27 cellular contexts compared by ENCODE assay signal in the genomic region with DNA sequence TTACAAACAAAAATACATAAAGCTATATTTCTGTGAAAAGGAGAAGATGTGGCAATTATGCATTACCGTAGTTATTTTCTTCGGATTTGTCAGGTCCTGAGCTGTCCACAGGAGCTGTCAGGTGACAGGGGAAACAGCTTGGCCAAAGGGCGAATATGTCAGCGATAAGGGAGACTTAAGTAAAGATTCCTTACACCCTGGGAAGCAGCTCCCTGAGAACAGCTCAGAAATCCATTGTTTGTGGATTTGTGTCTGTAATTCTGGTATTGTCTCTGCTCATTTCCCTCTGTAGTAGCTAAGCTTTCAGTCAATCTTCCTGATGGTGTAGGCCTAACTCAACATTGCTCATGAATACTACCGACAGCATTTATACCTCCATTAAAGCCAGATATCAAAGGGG. TPM values are rescaled to one million over a fixed set of nuclear protein-coding genes. Genes with fewer than 3 reads are reported as not detected.
DNase-seq lines count a peak whose midpoint lies in the region; ATAC-seq, FAIRE-seq and TF ChIP-seq lines count a peak whose summit lies in the region.
"Had no signal": no experiment of that assay in that cellular context is flagged by ENCODE, and none has a peak within 500 bp of the region (broad histone marks: within the 10 kb centered on the region; RNA-seq: fewer than 3 reads in every experiment).

No MANE protein-coding gene starts in this region.

- H3K9me1 ChIP-seq in endothelial cell of umbilical vein (replicated peaks; ENCODE audit: control insufficient read depth, extremely low read depth, insufficient read depth, low read length) = no peaks in the 10 kb centered on the region

- no peak overlapping the region for H2AFZ ChIP-seq in endothelial cell of umbilical vein (ENCODE audit: low read depth, low read length)

- H3K27me3 Mint-ChIP-seq in activated CD8-positive, alpha-beta T cell treated with anti-CD3 and anti-CD28 coated beads, Interleukin-2, amount 10 ng/mL, durations not matched to agents 7 days and 5 days (ENCODE audit: low read depth) = peaks cover 43% of the 10 kb centered on the region
- peaks cover 18% of the 10 kb centered on the region for H3K27me3 Mint-ChIP-seq in activated CD8-positive, alpha-beta T cell treated with anti-CD3 and anti-CD28 coated beads for 36 hours

- H3K4me3 ChIP-seq in endothelial cell of umbilical vein (replicated peaks in 1 of 3; ENCODE audit: insufficient read depth in 1 of 3, low read depth in 1 of 3, low read length in 3 of 3) = no peak overlapping the region
- H3K4me3 ChIP-seq in muscle layer of duodenum (ENCODE audit: low read depth in 1 of 2, low read length in 2 of 2) = no peak overlapping the region
- H3K4me3 ChIP-seq in upper lobe of left lung = no peak overlapping the region
- no peak overlapping the region for H3K4me3 ChIP-seq in right lobe of liver
- H3K4me3 ChIP-seq: GM12878, pancreas, suprapubic skin had no signal

- dilution Hi-C loops in endothelial cell of umbilical vein (cut with MboI; ENCODE audit: extremely low pct_ligation_motif_present, low sequenced_read_pairs) = no loop called here

- TF ChIP-seq EP300 in upper lobe of left lung (IDR thresholded peaks at IDR 0.05) = no peak

- H3K27ac ChIP-seq in endothelial cell of umbilical vein (ENCODE audit: insufficient read depth, low read depth, low read length) (no peak overlapping the region), muscle layer of duodenum (ENCODE audit: low read length) (peak overlapping the region; percentile 45), upper lobe of left lung (peak overlapping the region; percentile 19 to 68 (median 32)), right lobe of liver (no peak overlapping the region)
- H3K27ac ChIP-seq: KMS-11, pancreas, RWPE1, suprapubic skin had no signal

- CTCF ChIA-PET in activated CD8-positive, alpha-beta T cell treated with anti-CD3 and anti-CD28 coated beads, Interleukin-2, amount 10 ng/mL, durations not matched to agents 7 days and 5 days (lab: Charles Lee) = interaction anchor here (0.8 to 2.2 kb wide), 2 partner anchors 14 to 33 kb away, joined by 3 to 9 read pairs; no protein-coding TSS in a partner anchor
- CTCF ChIA-PET in activated CD8-positive, alpha-beta T cell treated with anti-CD3 and anti-CD28 coated beads for 36 hours (lab: Charles Lee) = interaction anchor here (2.5 kb wide), 1 partner anchor 45 kb away, joined by 7 read pairs; no protein-coding TSS in a partner anchor
- CTCF ChIA-PET in endothelial cell of umbilical vein (lab: Charles Lee) = interaction anchor here (0.9 to 2.7 kb wide), 5 partner anchors 14 to 49 kb away, joined by 3 to 15 read pairs (median 7); no protein-coding TSS in a partner anchor

- TF ChIP-seq CTCF in activated CD8-positive, alpha-beta T cell treated with anti-CD3 and anti-CD28 coated beads for 36 hours (IDR thresholded peaks at IDR 0.05) = no peak
- TF ChIP-seq CTCF in endothelial cell of umbilical vein (IDR thresholded peaks at IDR 0.05; ENCODE audit: extremely low read depth in 1 of 2, insufficient read depth in 1 of 2, low read depth in 1 of 2, low read length in 2 of 2) = no peak
- TF ChIP-seq CTCF in upper lobe of left lung (IDR thresholded peaks at IDR 0.05) = no peak
- TF ChIP-seq CTCF in right lobe of liver (IDR thresholded peaks at IDR 0.05) = no peak

- H3K36me3 Mint-ChIP-seq in activated CD8-positive, alpha-beta T cell treated with anti-CD3 and anti-CD28 coated beads, Interleukin-2, amount 10 ng/mL, durations not matched to agents 7 days and 5 days (ENCODE audit: low read depth) = no peaks in the 10 kb centered on the region
- H3K36me3 Mint-ChIP-seq in activated CD8-positive, alpha-beta T cell treated with anti-CD3 and anti-CD28 coated beads for 36 hours (ENCODE audit: low read depth) = no peaks in the 10 kb centered on the region
- H3K36me3 Mint-ChIP-seq: naive thymus-derived CD4-positive, alpha-beta T cell had no signal

- H3K4me1 Mint-ChIP-seq in activated CD8-positive, alpha-beta T cell treated with anti-CD3 and anti-CD28 coated beads, Interleukin-2, amount 10 ng/mL, durations not matched to agents 7 days and 5 days (ENCODE audit: low read depth) = no peaks in the 10 kb centered on the region
- no peaks in the 10 kb centered on the region for H3K4me1 Mint-ChIP-seq in activated CD8-positive, alpha-beta T cell treated with anti-CD3 and anti-CD28 coated beads for 36 hours (ENCODE audit: low read depth)

- TF ChIP-seq POLR2A in endothelial cell of umbilical vein (IDR thresholded peaks at IDR 0.05; ENCODE audit: low read depth, low read length) = no peak
- TF ChIP-seq POLR2A in upper lobe of left lung (IDR thresholded peaks at IDR 0.05) = no peak
- TF ChIP-seq POLR2A in right lobe of liver (IDR thresholded peaks at IDR 0.05) = no peak

- DNase-seq in activated CD8-positive, alpha-beta T cell treated with anti-CD3 and anti-CD28 coated beads, Interleukin-2, amount 10 ng/mL, durations not matched to agents 7 days and 5 days = peak; percentile 5
- DNase-seq in activated CD8-positive, alpha-beta T cell treated with anti-CD3 and anti-CD28 coated beads for 36 hours = no peak
- DNase-seq in endothelial cell of umbilical vein (ENCODE audit: low read depth, low spot score) = peak; percentile 33
- DNase-seq in upper lobe of left lung = no peak
- no peak for DNase-seq in right lobe of liver
- DNase-seq: 8988T; activated CD8-positive, alpha-beta memory T cell treated with anti-CD3 and anti-CD28 coated beads for 24 hours; activated T-cell treated with anti-CD3 and anti-CD28 coated beads, Interleukin-2, amount 50 U/mL, for 24 hours; AML-193; amniotic stem cell; cortex of kidney; DMS79 treated with DMSO at 0.1 percent for 48 hours; hypothalamus; naive thymus-derived CD4-positive, alpha-beta T cell; NCI-H1694; NCI-H526 treated with DMSO at 0.1 percent for 48 hours; pancreas had no signal

- intact Hi-C loops in activated CD8-positive, alpha-beta T cell treated with anti-CD3 and anti-CD28 coated beads for 36 hours (cut with micrococcal nuclease) = no loop called here
- intact Hi-C loops in endothelial cell of umbilical vein (cut with micrococcal nuclease) = no loop called here
- intact Hi-C loops in right lobe of liver (cut with DNase I) = no loop called here

- 49 to 60% methylated on average over 5 of the region's 5 CpGs for WGBS in upper lobe of left lung, 2 donors
- 54% methylated on average over 5 of the region's 5 CpGs for WGBS in right lobe of liver (ENCODE audit: insufficient coverage, low coverage, low lambda C conversion rate, missing lambda C conversion rate)

- H4K20me1 ChIP-seq in endothelial cell of umbilical vein (replicated peaks; ENCODE audit: control insufficient read depth, extremely low read depth, insufficient read depth, low read length) = no peaks in the 10 kb centered on the region

- no peak overlapping the region for H3K27ac Mint-ChIP-seq in activated CD8-positive, alpha-beta T cell treated with anti-CD3 and anti-CD28 coated beads, Interleukin-2, amount 10 ng/mL, durations not matched to agents 7 days and 5 days
- no peak overlapping the region for H3K27ac Mint-ChIP-seq in activated CD8-positive, alpha-beta T cell treated with anti-CD3 and anti-CD28 coated beads for 36 hours
- H3K27ac Mint-ChIP-seq: activated T-cell treated with anti-CD3 and anti-CD28 coated beads, Interleukin-2, amount 50 U/mL, for 24 hours; naive thymus-derived CD4-positive, alpha-beta T cell had no signal

- H3K4me1 ChIP-seq in endothelial cell of umbilical vein (ENCODE audit: control insufficient read depth, extremely low read depth, insufficient read depth, low read length) (peaks cover 15% of the 10 kb centered on the region), muscle layer of duodenum (ENCODE audit: control insufficient read depth in 1 of 2, insufficient read depth in 2 of 2, low read length in 2 of 2) (peaks cover 0 to 32% of the 10 kb centered on the region in 2 donors), upper lobe of left lung (peaks cover 33 to 40% (median 38%) of the 10 kb centered on the region in 4 donors), right lobe of liver (no peaks in the 10 kb centered on the region)
- H3K4me1 ChIP-seq: pancreas had no signal

- H3K9me3 Mint-ChIP-seq in activated CD8-positive, alpha-beta T cell treated with anti-CD3 and anti-CD28 coated beads, Interleukin-2, amount 10 ng/mL, durations not matched to agents 7 days and 5 days (ENCODE audit: insufficient read depth) = no peaks in the 10 kb centered on the region
- H3K9me3 Mint-ChIP-seq in activated CD8-positive, alpha-beta T cell treated with anti-CD3 and anti-CD28 coated beads for 36 hours = no peaks in the 10 kb centered on the region
- H3K9me3 Mint-ChIP-seq: activated T-cell treated with anti-CD3 and anti-CD28 coated beads, Interleukin-2, amount 50 U/mL, for 24 hours; naive thymus-derived CD4-positive, alpha-beta T cell had no signal

- H3K36me3 ChIP-seq in endothelial cell of umbilical vein (ENCODE audit: control insufficient read depth in 2 of 2, extremely low read depth in 1 of 2, insufficient read depth in 2 of 2, low read length in 2 of 2) = no peaks in the 10 kb centered on the region
- H3K36me3 ChIP-seq in muscle layer of duodenum (ENCODE audit: control insufficient read depth in 1 of 2, insufficient read depth in 2 of 2, low read length in 2 of 2) = no peaks in the 10 kb centered on the region
- no peaks in the 10 kb centered on the region for H3K36me3 ChIP-seq in upper lobe of left lung
- H3K36me3 ChIP-seq in right lobe of liver = no peaks in the 10 kb centered on the region
- H3K36me3 ChIP-seq: pancreas, suprapubic skin had no signal

- no peak overlapping the region for H3K9ac ChIP-seq in endothelial cell of umbilical vein (replicated peaks; ENCODE audit: extremely low read depth, insufficient read depth, low read length)
- H3K9ac ChIP-seq: KMS-11 had no signal

- ATAC-seq in activated CD8-positive, alpha-beta T cell treated with anti-CD3 and anti-CD28 coated beads, Interleukin-2, amount 10 ng/mL, durations not matched to agents 7 days and 5 days = no peak
- ATAC-seq in activated CD8-positive, alpha-beta T cell treated with anti-CD3 and anti-CD28 coated beads for 36 hours = no peak
- ATAC-seq in upper lobe of left lung (ENCODE audit: low FRiP score in 2 of 2) = no peak
- ATAC-seq in right lobe of liver = no peak
- ATAC-seq in GM19397 (IDR thresholded peaks at IDR 0.05; ENCODE audit: unreplicated experiment) = no peak
- ATAC-seq in GM18511 (IDR thresholded peaks at IDR 0.05; ENCODE audit: unreplicated experiment) = no peak
- ATAC-seq: activated CD4-positive, CD25-positive, alpha-beta regulatory T cell treated with anti-CD3 and anti-CD28 coated beads, Interleukin-2, amount 50 U/mL, for 24 hours; GM12878; naive thymus-derived CD4-positive, alpha-beta T cell; pancreas; sciatic nerve had no signal

- no peaks in the 10 kb centered on the region for H3K79me2 ChIP-seq in endothelial cell of umbilical vein (ENCODE audit: control insufficient read depth, insufficient read depth, low read length)

- H3K27me3 ChIP-seq in endothelial cell of umbilical vein (ENCODE audit: control insufficient read depth in 2 of 2, insufficient read depth in 2 of 2, low read length in 2 of 2) (peaks cover 0 to 5% of the 10 kb centered on the region in 2 experiments), muscle layer of duodenum (ENCODE audit: low read depth, low read length) (no peaks in the 10 kb centered on the region), upper lobe of left lung (no peaks in the 10 kb centered on the region), right lobe of liver (no peaks in the 10 kb centered on the region)
- H3K27me3 ChIP-seq: suprapubic skin had no signal

- FAIRE-seq in endothelial cell of umbilical vein (lab: Jason Lieb, UNC) = no peak
- FAIRE-seq: endometrium, GM12878, pancreas had no signal

- H3K4me3 Mint-ChIP-seq in activated CD8-positive, alpha-beta T cell treated with anti-CD3 and anti-CD28 coated beads, Interleukin-2, amount 10 ng/mL, durations not matched to agents 7 days and 5 days = no peak overlapping the region
- H3K4me3 Mint-ChIP-seq in activated CD8-positive, alpha-beta T cell treated with anti-CD3 and anti-CD28 coated beads for 36 hours = no peak overlapping the region
- H3K4me3 Mint-ChIP-seq: activated T-cell treated with anti-CD3 and anti-CD28 coated beads, Interleukin-2, amount 50 U/mL, for 24 hours; naive thymus-derived CD4-positive, alpha-beta T cell had no signal

- no peak overlapping the region for H3K4me2 ChIP-seq in endothelial cell of umbilical vein (ENCODE audit: insufficient read depth, low read length)
- H3K4me2 ChIP-seq: KMS-11 had no signal

- H3K9me3 ChIP-seq in endothelial cell of umbilical vein (replicated peaks; ENCODE audit: control insufficient read depth, insufficient read depth, low read length) (no peaks in the 10 kb centered on the region), muscle layer of duodenum (ENCODE audit: control insufficient read depth in 1 of 2, low read length in 2 of 2) (no peaks in the 10 kb centered on the region), upper lobe of left lung (no peaks in the 10 kb centered on the region), right lobe of liver (no peaks in the 10 kb centered on the region)
- H3K9me3 ChIP-seq: pancreas, suprapubic skin had no signal

- POLR2A ChIA-PET in activated CD8-positive, alpha-beta T cell treated with anti-CD3 and anti-CD28 coated beads, Interleukin-2, amount 10 ng/mL, durations not matched to agents 7 days and 5 days (lab: Charles Lee) = no interaction called here
- POLR2A ChIA-PET in activated CD8-positive, alpha-beta T cell treated with anti-CD3 and anti-CD28 coated beads for 36 hours (lab: Charles Lee) = no interaction called here
- POLR2A ChIA-PET in endothelial cell of umbilical vein (lab: Charles Lee) = no interaction called here

- BruUV-seq in endothelial cell of umbilical vein (replicated peaks; lab: Mats Ljungman, UMichigan) = no TSS peak

RNA-seq across cellular contexts. Expression of gene CD34, which starts 7.1 kb away (rescaled TPM):
- total RNA-seq in activated CD8-positive, alpha-beta T cell treated with anti-CD3 and anti-CD28 coated beads, Interleukin-2, amount 10 ng/mL, durations not matched to agents 7 days and 5 days = not detected
- total RNA-seq in activated CD8-positive, alpha-beta T cell treated with anti-CD3 and anti-CD28 coated beads for 36 hours = under 1 TPM; 0.04 to 0.05 TPM
- 115 and 174 TPM in 2 replicates for total RNA-seq in endothelial cell of umbilical vein
- polyA plus RNA-seq in endothelial cell of umbilical vein = 102 and 136 TPM in 2 replicates
- 39.5 and 65.4 TPM in 2 replicates for polyA plus RNA-seq in endothelial cell of umbilical vein (2011; cell fraction: cytosol; rRNA removed)
- 32.2 and 55.6 TPM in 2 replicates for polyA plus RNA-seq in endothelial cell of umbilical vein (2011; cell fraction: nucleus; rRNA removed)
- polyA plus RNA-seq in endothelial cell of umbilical vein (2012) = 16.9 and 23.7 TPM in 2 replicates
- polyA minus RNA-seq in endothelial cell of umbilical vein = 87.5 and 111 TPM in 2 replicates
- polyA minus RNA-seq in endothelial cell of umbilical vein (2011; cell fraction: cytosol; rRNA and poly(A)+ RNA removed) = not detected
- polyA minus RNA-seq in endothelial cell of umbilical vein (2011; cell fraction: nucleus; rRNA and poly(A)+ RNA removed) = 19.8 and 20.0 TPM in 2 replicates
- 10 to 100 TPM in 5 of 6 donors, 1 to 10 TPM in 1; 8.8 to 78.2 (median 22.4) TPM for total RNA-seq in upper lobe of left lung
- total RNA-seq in right lobe of liver = 1 to 10 TPM in 5 of 6 experiments, under 1 TPM in 1; 0.70 to 2.7 (median 2.2) TPM
- polyA plus RNA-seq: naive thymus-derived CD4-positive, alpha-beta T cell had no signal

Comparison
In these comparisons a context has a peak if more than half of its experiments do, and no peak if none do; other contexts are left out.
1. DNase-seq: peak in activated CD8-positive, alpha-beta T cell treated with anti-CD3 and anti-CD28 coated beads, Interleukin-2, amount 10 ng/mL, durations not matched to agents 7 days and 5 days (single experiment) and endothelial cell of umbilical vein (single experiment); none in activated CD8-positive, alpha-beta T cell treated with anti-CD3 and anti-CD28 coated beads for 36 hours (single experiment), upper lobe of left lung (0 of 2) and right lobe of liver (0 of 3).
2. H3K27ac ChIP-seq: peak in muscle layer of duodenum (single experiment) and upper lobe of left lung (4 of 4); none in endothelial cell of umbilical vein (single experiment) and right lobe of liver (0 of 3).